ENCODE assay signal across 21 cellular contexts in genomic region chr2:118251427-118251826, GRCh38.
DNase-seq lines count a peak whose midpoint lies in the region; TF ChIP-seq lines count a peak whose summit lies in the region.
"Had no signal": no experiment of that assay in that cellular context is flagged by ENCODE, and none has a peak within 500 bp of the region (broad histone marks: within the 10 kb centered on the region; RNA-seq: fewer than 3 reads in every experiment).

No MANE protein-coding gene starts in this region.

- no peak overlapping the region for H3K4me3 ChIP-seq in NT2/D1 (ENCODE audit: insufficient read length, low read depth)
- H3K4me3 ChIP-seq: upper lobe of left lung had no signal

- no peak for TF ChIP-seq POLR2A in erythroblast (IDR thresholded peaks at IDR 0.05; ENCODE audit: low read length)

- DNase-seq in NCI-H82 (lab: John Stamatoyannopoulos, UW) (peak; percentile 44), NCI-H82 treated with DMSO at 0.1 percent for 48 hours (lab: John Stamatoyannopoulos, UW; ENCODE audit: unreplicated experiment) (no peak), NT2/D1 (ENCODE audit: low read depth, low spot score) (peak; percentile 20), glomerular visceral epithelial cell (ENCODE audit: extremely low spot score) (peak; percentile 48), renal cortical epithelial cell (ENCODE audit: low read depth) (peak; percentile 66), erythroblast (lab: John Stamatoyannopoulos, UW) (no peak), NCI-H1417 treated with DMSO at 0.1 percent for 48 hours (lab: John Stamatoyannopoulos, UW) (no peak), KG1 (lab: John Stamatoyannopoulos, UW) (no peak)
- DNase-seq: activated CD4-positive, alpha-beta T cell treated with anti-CD3 and anti-CD28 coated beads, Interleukin-2, amount 50 U/mL, for 1 hour; activated naive CD4-positive, alpha-beta T cell treated with Interleukin-2 at 50 U/mL for 16 hours; anterior cingulate cortex; DMS153; effector CD8-positive, alpha-beta T cell; KBM-7; natural killer cell; NCI-H1930; NCI-H446; NK-92 treated with Interleukin-12 subunit alpha and Interleukin-12 subunit beta, amount 100 ng/mL, for 24 hours; small intestine; stimulated activated CD4-positive, alpha-beta T cell treated with anti-CD3 and anti-CD28 coated beads, Interleukin-4, amount 100 ng/mL, for 24 hours; upper lobe of left lung had no signal

- H3K36me3 ChIP-seq in NT2/D1 (ENCODE audit: insufficient read depth, insufficient read length, low read length), result no peaks in the 10 kb centered on the region
- H3K36me3 ChIP-seq: upper lobe of left lung had no signal

- no peak overlapping the region for H3K9ac ChIP-seq in NT2/D1 (ENCODE audit: insufficient read length, low read depth)

- no peaks in the 10 kb centered on the region for H3K27me3 ChIP-seq in NT2/D1 (ENCODE audit: insufficient read depth, insufficient read length)
- H3K27me3 ChIP-seq: upper lobe of left lung had no signal

- H3K9me3 ChIP-seq in NT2/D1 (ENCODE audit: insufficient read depth, low read length), result no peaks in the 10 kb centered on the region
- H3K9me3 ChIP-seq: upper lobe of left lung had no signal

- H3K4me1 ChIP-seq in NT2/D1 (ENCODE audit: insufficient read depth, insufficient read length), result peaks cover 4% of the 10 kb centered on the region
- H3K4me1 ChIP-seq: upper lobe of left lung had no signal

Comparison
In these comparisons a context has a peak if more than half of its experiments do, and no peak if none do; other contexts are left out.
1. DNase-seq: peak in NCI-H82 (single experiment), NT2/D1 (single experiment), glomerular visceral epithelial cell (single experiment) and renal cortical epithelial cell (single experiment); none in NCI-H82 treated with DMSO at 0.1 percent for 48 hours (single experiment), erythroblast (0 of 2), NCI-H1417 treated with DMSO at 0.1 percent for 48 hours (single experiment) and KG1 (single experiment).